In genomic region chr17:44578947-44579346, GRCh38 we compare ENCODE assay signal across 24 cellular contexts.
"Had no signal": no experiment of that assay in that cellular context is flagged by ENCODE, and none has a peak within 500 bp of the region (broad histone marks: within the 10 kb centered on the region; RNA-seq: fewer than 3 reads in every experiment).

No MANE protein-coding gene starts in this region.

- DNase-seq: dermis blood vessel endothelial cell; dorsolateral prefrontal cortex; effector CD8-positive, alpha-beta T cell; effector memory CD8-positive, alpha-beta T cell; endodermal cell; erythroblast; esophagus squamous epithelium; foreskin fibroblast; foreskin melanocyte; gastrocnemius medialis; glutamatergic neuron; head of caudate nucleus; heart right ventricle; hippocampal formation; left cardiac atrium; left lung; left ventricle myocardium superior; lower lobe of right lung; mesenchymal stem cell; mucosa of descending colon had no signal

- H3K4me3 Mint-ChIP-seq: effector memory CD8-positive, alpha-beta T cell; endodermal cell; mesothelial cell of epicardium had no signal

- H3K36me3 Mint-ChIP-seq: mesothelial cell of epicardium had no signal

- H3K9me3 Mint-ChIP-seq: effector memory CD8-positive, alpha-beta T cell; endodermal cell; mesothelial cell of epicardium had no signal

- ATAC-seq: effector memory CD8-positive, alpha-beta T cell; esophagus mucosa; gastrocnemius medialis; heart right ventricle; left cardiac atrium; left lung; left ventricle myocardium superior; lower lobe of right lung; mucosa of descending colon had no signal

- H3K27ac Mint-ChIP-seq: effector memory CD8-positive, alpha-beta T cell; endodermal cell; mesothelial cell of epicardium had no signal

- H3K4me3 ChIP-seq: coronary artery, dorsolateral prefrontal cortex, esophagus squamous epithelium, gastrocnemius medialis, heart right ventricle, left lung, lower lobe of right lung, mucosa of descending colon had no signal

- H3K27ac ChIP-seq: coronary artery, dorsolateral prefrontal cortex, epithelial cell of prostate, esophagus squamous epithelium, gastrocnemius medialis, heart right ventricle, left lung, lower lobe of right lung had no signal

- H3K9me3 ChIP-seq: esophagus squamous epithelium, gastrocnemius medialis, heart right ventricle, left lung, lower lobe of right lung, mucosa of descending colon had no signal

- H3K4me1 ChIP-seq: esophagus squamous epithelium, gastrocnemius medialis, left lung, lower lobe of right lung had no signal

- H3K36me3 ChIP-seq: esophagus squamous epithelium, gastrocnemius medialis, heart right ventricle, left lung, lower lobe of right lung had no signal
